In genomic region chr5:19960451-19960850, GRCh38 we compare ENCODE assay signal across 11 cellular contexts. TPM values are rescaled to one million over a fixed set of nuclear protein-coding genes. Genes with fewer than 3 reads are reported as not detected.
"Had no signal": no experiment of that assay in that cellular context is flagged by ENCODE, and none has a peak within 500 bp of the region (broad histone marks: within the 10 kb centered on the region; RNA-seq: fewer than 3 reads in every experiment).

No MANE protein-coding gene starts in this region.

- ATAC-seq: GM23338, HCT116 had no signal

- H3K4me1 ChIP-seq: HAP-1 had no signal

- DNase-seq: GM23248, GOT3, H7, H9, HCEC 1CT, HFFc6 had no signal

- FAIRE-seq: H1, H54 had no signal

- H3K9ac ChIP-seq: GM23248 had no signal

- H3K9me3 ChIP-seq: HAP-1 had no signal

- H3K36me3 ChIP-seq: HAP-1 had no signal

- H3K4me3 ChIP-seq: GM23248, GM23338, HAP-1 had no signal

- H2AFZ ChIP-seq: GM23248, GM23338 had no signal

- H3K4me2 ChIP-seq: GM23338 had no signal

- H3K27ac ChIP-seq: GM23248 had no signal

RNA-seq across cellular contexts. Expression of gene CDH18, which starts 27.5 kb away (rescaled TPM):
- total RNA-seq: H9 had no signal
- polyA plus RNA-seq: GM23248, GM23338 had no signal
